In genomic region chr2:190404487-190404886, GRCh38 we compare ENCODE assay signal across 12 cellular contexts. TPM values are rescaled to one million over a fixed set of nuclear protein-coding genes. Genes with fewer than 3 reads are reported as not detected.
DNase-seq lines count a peak whose midpoint lies in the region; TF ChIP-seq lines count a peak whose summit lies in the region.
"Had no signal": no experiment of that assay in that cellular context is flagged by ENCODE, and none has a peak within 500 bp of the region (broad histone marks: within the 10 kb centered on the region; RNA-seq: fewer than 3 reads in every experiment).

No MANE protein-coding gene starts in this region.

- no peaks in the 10 kb centered on the region for H3K4me1 ChIP-seq in endodermal cell (ENCODE audit: control insufficient read depth, insufficient read depth, low read length)
- H3K4me1 ChIP-seq in right atrium auricular region = peaks cover 0 to 14% of the 10 kb centered on the region in 2 donors

- H3K27ac ChIP-seq in endodermal cell (ENCODE audit: low read depth, low read length) (no peak overlapping the region), right atrium auricular region (no peak overlapping the region)
- H3K27ac ChIP-seq: BLaER1 had no signal

- no peak for TF ChIP-seq CTCF in endodermal cell (conservative IDR thresholded peaks at IDR 0.05)
- TF ChIP-seq CTCF in right atrium auricular region (IDR thresholded peaks at IDR 0.05) = no peak
- no peak for TF ChIP-seq CTCF in progenitor cell of endocrine pancreas (IDR thresholded peaks at IDR 0.05; ENCODE audit: unreplicated experiment)

- H3K36me3 ChIP-seq in endodermal cell (ENCODE audit: control insufficient read depth, insufficient read depth, low read length) (no peaks in the 10 kb centered on the region), right atrium auricular region (no peaks in the 10 kb centered on the region)
- H3K36me3 ChIP-seq: BLaER1 had no signal

- H3K27me3 Mint-ChIP-seq in endodermal cell (ENCODE audit: insufficient read depth) (peaks cover 7% of the 10 kb centered on the region), progenitor cell of endocrine pancreas (peaks cover 11% of the 10 kb centered on the region)

- no peak overlapping the region for H3K27ac Mint-ChIP-seq in endodermal cell
- no peak overlapping the region for H3K27ac Mint-ChIP-seq in progenitor cell of endocrine pancreas
- H3K27ac Mint-ChIP-seq: brain had no signal

- no peak overlapping the region for H3K9ac ChIP-seq in endodermal cell (ENCODE audit: extremely low read depth, low read length, poor library complexity, severe bottlenecking)
- H3K9ac ChIP-seq: BLaER1 had no signal

- no peak overlapping the region for H3K4me3 ChIP-seq in endodermal cell (ENCODE audit: low read length)
- H3K4me3 ChIP-seq in right atrium auricular region = no peak overlapping the region
- H3K4me3 ChIP-seq: BLaER1, GM12878 had no signal

- H3K4me1 Mint-ChIP-seq in endodermal cell = peaks cover 6% of the 10 kb centered on the region
- no peaks in the 10 kb centered on the region for H3K4me1 Mint-ChIP-seq in progenitor cell of endocrine pancreas (ENCODE audit: low read depth)

- no peak overlapping the region for H3K4me3 Mint-ChIP-seq in endodermal cell
- no peak overlapping the region for H3K4me3 Mint-ChIP-seq in progenitor cell of endocrine pancreas (ENCODE audit: low read depth)
- H3K4me3 Mint-ChIP-seq: brain had no signal

- DNase-seq in activated T-cell treated with anti-CD3 and anti-CD28 coated beads, Interleukin-2, amount 50 U/mL, for 48 hours = peak; percentile 35 to 46
- no peak for DNase-seq in activated T-cell treated with anti-CD3 and anti-CD28 coated beads, Interleukin-2, amount 50 U/mL, for 1 hour
- peak; percentile 49 for DNase-seq in NOMO-1 treated with dmso at 0.1 percent for 144 hours (lab: John Stamatoyannopoulos, UW; ENCODE audit: unreplicated experiment)
- peak; percentile 56 for DNase-seq in endodermal cell
- peak; percentile 52 for DNase-seq in stimulated activated CD4-positive, alpha-beta T cell treated with anti-CD3 and anti-CD28 coated beads, Interleukin-4, amount 100 ng/mL, for 24 hours
- no peak for DNase-seq in AG20443 (ENCODE audit: low spot score)
- DNase-seq in right atrium auricular region (ENCODE audit: low spot score) = no peak
- no peak for DNase-seq in progenitor cell of endocrine pancreas (ENCODE audit: low spot score, unreplicated experiment)
- DNase-seq: NCI-H510A had no signal

- H3K36me3 Mint-ChIP-seq in endodermal cell (ENCODE audit: low read depth) (no peaks in the 10 kb centered on the region), progenitor cell of endocrine pancreas (ENCODE audit: insufficient read depth) (no peaks in the 10 kb centered on the region)
- H3K36me3 Mint-ChIP-seq: brain had no signal

- no peaks in the 10 kb centered on the region for H3K9me3 Mint-ChIP-seq in endodermal cell
- no peaks in the 10 kb centered on the region for H3K9me3 Mint-ChIP-seq in progenitor cell of endocrine pancreas (ENCODE audit: low read depth)
- H3K9me3 Mint-ChIP-seq: brain had no signal

- H3K9me3 ChIP-seq in endodermal cell (ENCODE audit: control insufficient read depth, low read length) (no peaks in the 10 kb centered on the region), right atrium auricular region (no peaks in the 10 kb centered on the region)
- H3K9me3 ChIP-seq: BLaER1 had no signal

- H3K27me3 ChIP-seq in endodermal cell (ENCODE audit: control insufficient read depth, insufficient read depth, low read length, poor library complexity, severe bottlenecking) (peaks cover 23% of the 10 kb centered on the region), right atrium auricular region (no peaks in the 10 kb centered on the region)

RNA-seq across cellular contexts. Expression of gene MFSD6, which starts 3.7 kb away (rescaled TPM):
- 1 to 10 TPM; 1.2 to 3.2 TPM for total RNA-seq in endodermal cell
- polyA plus RNA-seq in endodermal cell (2013, experiment 1 of 2) = 0.82 TPM
- 0.70 TPM for polyA plus RNA-seq in endodermal cell (2013, experiment 2 of 2)
- total RNA-seq in right atrium auricular region = 10 to 100 TPM; 57.2 to 72.7 TPM
- total RNA-seq in progenitor cell of endocrine pancreas = 15.1 and 15.4 TPM in 2 replicates

Comparison
In these comparisons a context has a peak if more than half of its experiments do, and no peak if none do; other contexts are left out.
1. DNase-seq: peak in activated T-cell treated with anti-CD3 and anti-CD28 coated beads, Interleukin-2, amount 50 U/mL, for 48 hours (2 of 2), NOMO-1 treated with dmso at 0.1 percent for 144 hours (single experiment), endodermal cell (single experiment) and stimulated activated CD4-positive, alpha-beta T cell treated with anti-CD3 and anti-CD28 coated beads, Interleukin-4, amount 100 ng/mL, for 24 hours (single experiment); none in activated T-cell treated with anti-CD3 and anti-CD28 coated beads, Interleukin-2, amount 50 U/mL, for 1 hour (single experiment), AG20443 (single experiment), right atrium auricular region (single experiment) and progenitor cell of endocrine pancreas (single experiment).